ENCODE assay signal across 2 cellular contexts in genomic region chr1:166605137-166605536, GRCh38.
TF ChIP-seq lines count a peak whose summit lies in the region.

No MANE protein-coding gene starts in this region.

TF ChIP-seq in GM23338, 12 proteins besides CTCF, POLR2A, EP300 and RAD21 (continued from another document):
- TF ChIP-seq, protein P1, sequence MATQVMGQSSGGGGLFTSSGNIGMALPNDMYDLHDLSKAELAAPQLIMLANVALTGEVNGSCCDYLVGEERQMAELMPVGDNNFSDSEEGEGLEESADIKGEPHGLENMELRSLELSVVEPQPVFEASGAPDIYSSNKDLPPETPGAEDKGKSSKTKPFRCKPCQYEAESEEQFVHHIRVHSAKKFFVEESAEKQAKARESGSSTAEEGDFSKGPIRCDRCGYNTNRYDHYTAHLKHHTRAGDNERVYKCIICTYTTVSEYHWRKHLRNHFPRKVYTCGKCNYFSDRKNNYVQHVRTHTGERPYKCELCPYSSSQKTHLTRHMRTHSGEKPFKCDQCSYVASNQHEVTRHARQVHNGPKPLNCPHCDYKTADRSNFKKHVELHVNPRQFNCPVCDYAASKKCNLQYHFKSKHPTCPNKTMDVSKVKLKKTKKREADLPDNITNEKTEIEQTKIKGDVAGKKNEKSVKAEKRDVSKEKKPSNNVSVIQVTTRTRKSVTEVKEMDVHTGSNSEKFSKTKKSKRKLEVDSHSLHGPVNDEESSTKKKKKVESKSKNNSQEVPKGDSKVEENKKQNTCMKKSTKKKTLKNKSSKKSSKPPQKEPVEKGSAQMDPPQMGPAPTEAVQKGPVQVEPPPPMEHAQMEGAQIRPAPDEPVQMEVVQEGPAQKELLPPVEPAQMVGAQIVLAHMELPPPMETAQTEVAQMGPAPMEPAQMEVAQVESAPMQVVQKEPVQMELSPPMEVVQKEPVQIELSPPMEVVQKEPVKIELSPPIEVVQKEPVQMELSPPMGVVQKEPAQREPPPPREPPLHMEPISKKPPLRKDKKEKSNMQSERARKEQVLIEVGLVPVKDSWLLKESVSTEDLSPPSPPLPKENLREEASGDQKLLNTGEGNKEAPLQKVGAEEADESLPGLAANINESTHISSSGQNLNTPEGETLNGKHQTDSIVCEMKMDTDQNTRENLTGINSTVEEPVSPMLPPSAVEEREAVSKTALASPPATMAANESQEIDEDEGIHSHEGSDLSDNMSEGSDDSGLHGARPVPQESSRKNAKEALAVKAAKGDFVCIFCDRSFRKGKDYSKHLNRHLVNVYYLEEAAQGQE (IDR thresholded peaks at IDR 0.05; ENCODE audit: unreplicated experiment) = no peak
- no peak for TF ChIP-seq CREB1 (CRISPR knock-in tag; IDR thresholded peaks at IDR 0.05; ENCODE audit: low read depth)
TF ChIP-seq in GM23338: peak in this region for 0.

TF ChIP-seq in K562, 482 proteins besides CTCF, POLR2A, EP300 and RAD21 (continued from another document):
- TF ChIP-seq E2F6 (IDR thresholded peaks at IDR 0.05; ENCODE audit: borderline replicate concordance in 1 of 2, extremely low read depth in 1 of 2, insufficient read depth in 1 of 2, insufficient read length in 1 of 2, low read depth in 1 of 2, low read length in 1 of 2, poor library complexity in 1 of 2, severe bottlenecking in 1 of 2) (no peak), PTTG1 (tag; IDR thresholded peaks at IDR 0.05; ENCODE audit: low read depth) (no peak), ZNF316 (IDR thresholded peaks at IDR 0.05) (peak; percentile 86), XRCC4 (IDR thresholded peaks at IDR 0.05; ENCODE audit: extremely low read depth, insufficient read depth, insufficient read length) (no peak), SUPT5H (IDR thresholded peaks at IDR 0.05) (no peak), POLR2AphosphoS5 (IDR thresholded peaks at IDR 0.05; ENCODE audit: control insufficient read depth, insufficient read depth, low read depth, low read length) (no peak)
